Comparison of ENCODE assay signal across 22 cellular contexts in the genomic region with DNA sequence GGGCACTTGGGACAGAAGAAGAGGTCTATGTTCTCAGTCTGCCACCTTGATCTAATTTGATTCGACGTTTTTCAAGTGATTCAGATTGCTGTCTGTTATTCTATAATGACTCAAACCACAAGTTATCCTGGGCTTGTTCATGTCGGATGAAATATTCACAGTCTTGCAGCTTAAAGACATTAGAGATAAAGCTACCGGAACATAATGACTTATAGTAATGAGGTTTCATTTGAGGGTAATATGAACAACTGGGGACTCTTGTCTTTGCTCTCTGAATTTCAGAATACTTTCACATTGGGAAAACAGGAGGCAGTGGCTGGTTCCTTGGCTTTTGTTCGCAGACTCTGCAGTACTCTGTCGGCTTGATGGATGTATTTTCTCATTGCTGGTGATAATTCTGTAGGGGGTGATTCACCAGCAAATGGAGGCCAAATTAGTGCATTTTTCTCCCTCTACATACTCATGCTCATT.
DNase-seq lines count a peak whose midpoint lies in the region; ATAC-seq and TF ChIP-seq lines count a peak whose summit lies in the region.
"Had no signal": no experiment of that assay in that cellular context is flagged by ENCODE, and none has a peak within 500 bp of the region (broad histone marks: within the 10 kb centered on the region; RNA-seq: fewer than 3 reads in every experiment).

No MANE protein-coding gene starts in this region.

- no peak overlapping the region for H4K5ac ChIP-seq in IMR-90 (ENCODE audit: low read depth, low read length)

- in situ Hi-C loops in IMR-90 (cut with MboI; ENCODE audit: low sequenced_read_pairs), result no loop called here

- no peak overlapping the region for H3K9ac ChIP-seq in IMR-90 (ENCODE audit: low read depth, low read length)
- peak overlapping the region; percentile 6 for H3K9ac ChIP-seq in mesenchymal stem cell (ENCODE audit: low read length)

- no peak overlapping the region for H3K56ac ChIP-seq in IMR-90 (ENCODE audit: extremely low read depth, insufficient read depth, low read length)

- peaks cover 6% of the 10 kb centered on the region for H3K9me3 ChIP-seq in IMR-90 (ENCODE audit: control insufficient read depth, insufficient read depth, low read length)
- no peaks in the 10 kb centered on the region for H3K9me3 ChIP-seq in mesenchymal stem cell (ENCODE audit: control insufficient read depth, low read length)
- H3K9me3 ChIP-seq: Caco-2, neutrophil, right atrium auricular region, testis had no signal

- no peak overlapping the region for H4K8ac ChIP-seq in IMR-90 (ENCODE audit: low read depth in 2 of 2, low read length in 2 of 2)
- no peak overlapping the region for H4K8ac ChIP-seq in mesenchymal stem cell (ENCODE audit: low read length)

- no peak overlapping the region for H3K4me3 ChIP-seq in IMR-90 (ENCODE audit: insufficient read depth, low read depth, low read length)
- peak overlapping the region in 1 of 2 experiments; percentile 9 for H3K4me3 ChIP-seq in mesenchymal stem cell (ENCODE audit: insufficient read depth in 1 of 2, low read depth in 1 of 2, low read length in 2 of 2)
- H3K4me3 ChIP-seq: right atrium auricular region, testis had no signal

- WGBS in IMR-90 (ENCODE audit: extremely low coverage in 2 of 2, insufficient read length in 1 of 2), 2 experiments, result no CpG with 5 or more reads among the region's 6 CpGs
- 79% methylated on average over 4 of the region's 6 CpGs for WGBS in mesenchymal stem cell

- H3K9me1 ChIP-seq in IMR-90 (ENCODE audit: insufficient read depth, low read length), result no peaks in the 10 kb centered on the region

- no peak overlapping the region for H2BK5ac ChIP-seq in IMR-90 (ENCODE audit: low read depth, low read length, poor library complexity, severe bottlenecking)
- no peak overlapping the region for H2BK5ac ChIP-seq in mesenchymal stem cell (ENCODE audit: low read depth, low read length, poor library complexity, severe bottlenecking)

- no peak overlapping the region for H3K27ac ChIP-seq in IMR-90 (ENCODE audit: insufficient read depth, low read length)
- H3K27ac ChIP-seq in mesenchymal stem cell (ENCODE audit: low read length, poor library complexity, severe bottlenecking), result peak overlapping the region; percentile 30
- H3K27ac ChIP-seq: epithelial cell of prostate, HL-60, neutrophil, right atrium auricular region, testis had no signal

- peak overlapping the region; percentile 53; the same call in 1 of the 2 replicates for H3K4me2 ChIP-seq in IMR-90 (ENCODE audit: low read depth, low read length)
- H3K4me2 ChIP-seq in mesenchymal stem cell (ENCODE audit: low read length, poor library complexity, severe bottlenecking), result peak overlapping the region; percentile 16

- H3K4me1 Mint-ChIP-seq in stimulated activated memory B cell treated with anti-CD40 and anti-IgM and Interleukin-4, amounts not matched to agents 10 μg/mL and 1 μg/mL and 100 μg/mL, for 72 hours, result no peaks in the 10 kb centered on the region

- H2BK120ac ChIP-seq in IMR-90 (ENCODE audit: low read depth, low read length), result no peak overlapping the region
- H2BK120ac ChIP-seq in mesenchymal stem cell (ENCODE audit: low read depth, low read length), result no peak overlapping the region

- peaks cover 4% of the 10 kb centered on the region for H3K4me1 ChIP-seq in IMR-90 (ENCODE audit: control insufficient read depth, insufficient read depth, low read length)
- H3K4me1 ChIP-seq in mesenchymal stem cell (ENCODE audit: control insufficient read depth, insufficient read depth, low read depth, low read length), result no peaks in the 10 kb centered on the region
- H3K4me1 ChIP-seq: testis had no signal

- no peaks in the 10 kb centered on the region for H3K36me3 Mint-ChIP-seq in stimulated activated memory B cell treated with anti-CD40 and anti-IgM and Interleukin-4, amounts not matched to agents 10 μg/mL and 1 μg/mL and 100 μg/mL, for 72 hours

- CTCF ChIA-PET in IMR-90 (lab: Yijun Ruan, JAX), result no interaction called here

- TF ChIP-seq CTCF in IMR-90 (conservative IDR thresholded peaks at IDR 0.05; ENCODE audit: low read depth, low read length), result no peak

- peaks cover 41% of the 10 kb centered on the region for H3K27me3 Mint-ChIP-seq in stimulated activated memory B cell treated with anti-CD40 and anti-IgM and Interleukin-4, amounts not matched to agents 10 μg/mL and 1 μg/mL and 100 μg/mL, for 72 hours

- no TSS peak for BruUV-seq in IMR-90 (replicated peaks; lab: Mats Ljungman, UMichigan)

- H2BK12ac ChIP-seq in mesenchymal stem cell (ENCODE audit: low read length in 2 of 2), result no peak overlapping the region

- peaks cover 13% of the 10 kb centered on the region for H3K27me3 ChIP-seq in IMR-90 (ENCODE audit: control insufficient read depth, insufficient read depth, low read length)
- H3K27me3 ChIP-seq in mesenchymal stem cell (ENCODE audit: control insufficient read depth in 1 of 2, insufficient read depth in 1 of 2, low read length in 2 of 2), result peaks cover 0 to 41% of the 10 kb centered on the region in 2 experiments
- H3K27me3 ChIP-seq: right atrium auricular region, testis had no signal

- H2BK20ac ChIP-seq in IMR-90 (ENCODE audit: low read depth, low read length), result no peak overlapping the region

- H2AK5ac ChIP-seq in IMR-90 (ENCODE audit: low read depth, low read length) (no peak overlapping the region), mesenchymal stem cell (ENCODE audit: low read length, severe bottlenecking) (no peak overlapping the region)

- H3K79me1 ChIP-seq in IMR-90 (ENCODE audit: low read depth in 1 of 2, low read length in 2 of 2) (no peaks in the 10 kb centered on the region), mesenchymal stem cell (replicated peaks; ENCODE audit: low read length, poor library complexity, severe bottlenecking) (no peaks in the 10 kb centered on the region)

- H3K18ac ChIP-seq in IMR-90 (ENCODE audit: low read depth, low read length) (no peak overlapping the region), mesenchymal stem cell (ENCODE audit: low read depth in 1 of 2, low read length in 2 of 2) (no peak overlapping the region)

- POLR2A ChIA-PET in IMR-90 (lab: Charles Lee; ENCODE audit: unreplicated experiment), result interaction anchor here (0.6 kb wide), 1 partner anchor 318 kb away, joined by 3 read pairs; no protein-coding TSS in a partner anchor

- ATAC-seq in IMR-90 (ENCODE audit: low read depth) (peak; percentile 37), HG03378 (IDR thresholded peaks at IDR 0.05; ENCODE audit: unreplicated experiment) (no peak)
- no peak for ATAC-seq in stimulated activated memory B cell treated with anti-CD40 and anti-IgM and Interleukin-4, amounts not matched to agents 10 μg/mL and 1 μg/mL and 100 μg/mL, for 72 hours
- ATAC-seq: activated naive CD4-positive, alpha-beta T cell treated with anti-CD3 and anti-CD28 coated beads, Interleukin-2, amount 50 U/mL, for 72 hours; HCT116; left lobe of liver had no signal

- no peak for TF ChIP-seq POLR2A in IMR-90 (IDR thresholded peaks at IDR 0.05; ENCODE audit: low read depth, low read length)

- H2AK9ac ChIP-seq in IMR-90 (replicated peaks; ENCODE audit: low read depth, low read length, poor library complexity), result no peak overlapping the region

- H3K23ac ChIP-seq in IMR-90 (ENCODE audit: low read depth, low read length), result no peak overlapping the region; the same call in 1 of the 2 replicates
- no peak overlapping the region for H3K23ac ChIP-seq in mesenchymal stem cell (ENCODE audit: low read length in 2 of 2)

- H3K9me3 Mint-ChIP-seq in stimulated activated memory B cell treated with anti-CD40 and anti-IgM and Interleukin-4, amounts not matched to agents 10 μg/mL and 1 μg/mL and 100 μg/mL, for 72 hours, result peaks cover 2% of the 10 kb centered on the region
- H3K9me3 Mint-ChIP-seq: activated naive CD4-positive, alpha-beta T cell treated with anti-CD3 and anti-CD28 coated beads, Interleukin-2, amount 50 U/mL, for 72 hours; T-helper 2 cell treated with Interferon-gamma antibody and Interleukin-4, amounts not matched to agents 5 μg/mL and 100 μg/mL, for 36 hours had no signal

- intact Hi-C loops in IMR-90 (cut with micrococcal nuclease), result loop anchor here (5.0 kb wide), 1 partner anchor 156 kb away; no protein-coding TSS in a partner anchor

- dilution Hi-C loops in IMR-90 (cut with HindIII; ENCODE audit: low sequenced_read_pairs, unreplicated experiment), result no loop called here

- H4K20me1 ChIP-seq in IMR-90 (ENCODE audit: insufficient read depth, low read length), result no peaks in the 10 kb centered on the region

- H2BK15ac ChIP-seq in IMR-90 (ENCODE audit: low read depth, low read length) (no peak overlapping the region), mesenchymal stem cell (ENCODE audit: low read depth, poor library complexity, severe bottlenecking) (no peak overlapping the region)

- H3K14ac ChIP-seq in IMR-90 (replicated peaks; ENCODE audit: low read depth, low read length) (no peak overlapping the region), mesenchymal stem cell (ENCODE audit: low read length in 2 of 2) (no peak overlapping the region)

- H3K27ac Mint-ChIP-seq in stimulated activated memory B cell treated with anti-CD40 and anti-IgM and Interleukin-4, amounts not matched to agents 10 μg/mL and 1 μg/mL and 100 μg/mL, for 72 hours, result no peak overlapping the region
- H3K27ac Mint-ChIP-seq: activated naive CD4-positive, alpha-beta T cell treated with anti-CD3 and anti-CD28 coated beads, Interleukin-2, amount 50 U/mL, for 72 hours; IgD-negative memory B cell; T-helper 2 cell treated with Interferon-gamma antibody and Interleukin-4, amounts not matched to agents 5 μg/mL and 100 μg/mL, for 36 hours had no signal

- H3K36me3 ChIP-seq in IMR-90 (ENCODE audit: control insufficient read depth, insufficient read depth, low read length) (no peaks in the 10 kb centered on the region), mesenchymal stem cell (ENCODE audit: control insufficient read depth in 1 of 2, insufficient read depth in 2 of 2, low read depth in 1 of 2, low read length in 2 of 2) (no peaks in the 10 kb centered on the region)
- H3K36me3 ChIP-seq: neutrophil, right atrium auricular region had no signal

- H4K91ac ChIP-seq in IMR-90 (ENCODE audit: insufficient read depth, low read depth, low read length) (no peak overlapping the region), mesenchymal stem cell (ENCODE audit: low read length) (no peak overlapping the region)

- H3K4ac ChIP-seq in IMR-90 (ENCODE audit: low read depth, low read length) (no peak overlapping the region), mesenchymal stem cell (ENCODE audit: low read depth in 1 of 2, low read length in 2 of 2) (no peak overlapping the region)

- no peak overlapping the region for H3K4me3 Mint-ChIP-seq in stimulated activated memory B cell treated with anti-CD40 and anti-IgM and Interleukin-4, amounts not matched to agents 10 μg/mL and 1 μg/mL and 100 μg/mL, for 72 hours
- H3K4me3 Mint-ChIP-seq: IgD-negative memory B cell; T-helper 2 cell treated with Interferon-gamma antibody and Interleukin-4, amounts not matched to agents 5 μg/mL and 100 μg/mL, for 36 hours had no signal

- H2AFZ ChIP-seq in IMR-90 (replicated peaks; ENCODE audit: low read length, poor library complexity) (no peak overlapping the region), mesenchymal stem cell (ENCODE audit: low read depth, low read length) (no peak overlapping the region)

- DNase-seq in IMR-90, result peak; percentile 44
- peak; percentile 52 for DNase-seq in astrocyte of the hippocampus (ENCODE audit: low read depth, low spot score)
- DNase-seq in mesenchymal stem cell, result peak; percentile 33
- DNase-seq in DMS 273 treated with DMSO at 0.1 percent for 48 hours (lab: John Stamatoyannopoulos, UW), result no peak
- DNase-seq in activated CD4-positive, alpha-beta T cell treated with anti-CD3 and anti-CD28 coated beads, Interleukin-2, amount 50 U/mL, for 48 hours, result no peak
- DNase-seq: activated T-cell treated with anti-CD3 and anti-CD28 coated beads, Interleukin-2, amount 50 U/mL, for 48 hours; Caco-2; dermis blood vessel endothelial cell; MM.1S; NCI-H1694; testis had no signal

- TF ChIP-seq RAD21 in IMR-90 (IDR thresholded peaks at IDR 0.05; ENCODE audit: low read length), result no peak

Comparison
In these comparisons a context has a peak if more than half of its experiments do, and no peak if none do; other contexts are left out.
1. DNase-seq: peak in IMR-90 (single experiment), astrocyte of the hippocampus (single experiment) and mesenchymal stem cell (single experiment); none in DMS 273 treated with DMSO at 0.1 percent for 48 hours (single experiment) and activated CD4-positive, alpha-beta T cell treated with anti-CD3 and anti-CD28 coated beads, Interleukin-2, amount 50 U/mL, for 48 hours (0 of 2).